9 cellular contexts compared by ENCODE assay signal in the genomic region with DNA sequence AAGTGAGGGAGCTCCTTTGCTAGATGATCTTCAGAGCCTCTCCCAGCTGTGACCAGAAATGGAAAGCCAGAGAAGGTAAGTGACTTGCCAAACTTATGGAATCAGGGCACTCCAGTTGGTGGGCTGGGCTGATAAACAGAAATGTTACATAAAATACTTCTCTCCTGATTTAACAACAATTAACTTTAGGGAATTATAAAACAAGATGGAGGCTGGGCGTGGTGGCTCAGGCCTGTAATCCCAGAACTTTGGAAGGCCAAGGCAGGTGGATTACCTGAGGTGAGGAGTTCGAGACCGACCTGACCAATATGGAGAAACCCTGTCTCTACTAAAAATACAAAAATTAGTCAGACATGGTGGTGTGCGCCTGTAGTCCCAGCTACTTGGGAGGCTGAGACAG. TPM values are rescaled to one million over a fixed set of nuclear protein-coding genes. Genes with fewer than 3 reads are reported as not detected.
DNase-seq lines count a peak whose midpoint lies in the region; ATAC-seq and TF ChIP-seq lines count a peak whose summit lies in the region.
"Had no signal": no experiment of that assay in that cellular context is flagged by ENCODE, and none has a peak within 500 bp of the region (broad histone marks: within the 10 kb centered on the region; RNA-seq: fewer than 3 reads in every experiment).

No MANE protein-coding gene starts in this region.

- intact Hi-C loops in CD4-positive, alpha-beta T cell (cut with DNase I, micrococcal nuclease), result loop anchor here (2.0 to 10.0 kb wide), 6 partner anchors 18 to 1488 kb away; a partner anchor contains a TSS

- no peak overlapping the region for H2AFZ ChIP-seq in neural cell (ENCODE audit: low read depth, low read length)

- H3K9me3 ChIP-seq in CD4-positive, alpha-beta T cell (ENCODE audit: control insufficient read depth, low read length), result no peaks in the 10 kb centered on the region
- H3K9me3 ChIP-seq in neural cell (ENCODE audit: low read length), result no peaks in the 10 kb centered on the region

- peaks cover 51% of the 10 kb centered on the region for H3K4me1 Mint-ChIP-seq in CD4-positive, alpha-beta T cell (ENCODE audit: low read depth)
- H3K4me1 Mint-ChIP-seq in brain, result peaks cover 51% of the 10 kb centered on the region

- H3K4me3 Mint-ChIP-seq in CD4-positive, alpha-beta T cell, result peak overlapping the region; percentile 100
- H3K4me3 Mint-ChIP-seq in brain, result peak overlapping the region; percentile 92 to 100 (median 99)

- H3K27ac ChIP-seq in CD4-positive, alpha-beta T cell (ENCODE audit: low read depth, low read length), result no peak overlapping the region
- no peak overlapping the region for H3K27ac ChIP-seq in neural cell (ENCODE audit: low read length)

- no peaks in the 10 kb centered on the region for H3K27me3 ChIP-seq in CD4-positive, alpha-beta T cell (ENCODE audit: control insufficient read depth, insufficient read depth, low read length)
- H3K27me3 ChIP-seq in neural cell (ENCODE audit: insufficient read depth, low read depth, low read length), result no peaks in the 10 kb centered on the region

- no peak overlapping the region for H3K9ac ChIP-seq in neural cell (ENCODE audit: low read length)

- peak overlapping the region; percentile 91 for H3K4me3 ChIP-seq in Jurkat, Clone E6-1 (ENCODE audit: low read length)
- peak overlapping the region; percentile 88 for H3K4me3 ChIP-seq in neural cell (ENCODE audit: low read length)

- no peak for ATAC-seq in CD4-positive, alpha-beta T cell (ENCODE audit: poor library complexity)
- ATAC-seq in GM21786 (IDR thresholded peaks at IDR 0.05; ENCODE audit: unreplicated experiment), result no peak

- H3K36me3 Mint-ChIP-seq in CD4-positive, alpha-beta T cell (ENCODE audit: low read depth), result peaks cover 50% of the 10 kb centered on the region
- H3K36me3 Mint-ChIP-seq in brain, result peaks cover 36% of the 10 kb centered on the region

- no peaks in the 10 kb centered on the region for H3K9me3 Mint-ChIP-seq in CD4-positive, alpha-beta T cell
- H3K9me3 Mint-ChIP-seq in brain, result no peaks in the 10 kb centered on the region

- TF ChIP-seq CTCF in CD4-positive, alpha-beta T cell (IDR thresholded peaks at IDR 0.05), result no peak
- TF ChIP-seq CTCF in brain (conservative IDR thresholded peaks at IDR 0.05), result no peak
- TF ChIP-seq CTCF in neural cell (IDR thresholded peaks at IDR 0.05; ENCODE audit: poor library complexity, severe bottlenecking), result no peak

- peaks cover 6% of the 10 kb centered on the region for H3K27me3 Mint-ChIP-seq in CD4-positive, alpha-beta T cell
- peaks cover 5% of the 10 kb centered on the region for H3K27me3 Mint-ChIP-seq in brain

- CTCF ChIA-PET in CD4-positive, alpha-beta T cell (lab: Charles Lee), result interaction anchor here (1.0 kb wide), 1 partner anchor 10 kb away, joined by 3 read pairs; no protein-coding TSS in a partner anchor

- DNase-seq in CD4-positive, alpha-beta T cell, result no peak
- no peak for DNase-seq in Jurkat, Clone E6-1 (ENCODE audit: low read depth, low spot score)
- no peak for DNase-seq in activated CD8-positive, alpha-beta memory T cell treated with anti-CD3 and anti-CD28 coated beads, Interleukin-2, amount 50 U/mL, for 48 hours
- no peak for DNase-seq in stimulated activated CD4-positive, alpha-beta T cell treated with anti-CD3 and anti-CD28 coated beads, Interleukin-2, amount 100 ng/mL, for 24 hours
- no peak for DNase-seq in stimulated activated naive CD4-positive, alpha-beta T cell (lab: John Stamatoyannopoulos, UW)
- DNase-seq: stimulated activated CD4-positive, alpha-beta T cell treated with anti-CD3 and anti-CD28 coated beads, Interleukin-1b, Interleukin-23, amount 100 ng/mL, for 48 hours had no signal

- no peaks in the 10 kb centered on the region for H3F3A ChIP-seq in neural cell (ENCODE audit: insufficient read depth, low read length, poor library complexity, severe bottlenecking)

- no peaks in the 10 kb centered on the region for H3K9me2 ChIP-seq in neural cell (ENCODE audit: insufficient read depth, low read length)

- peaks cover 3% of the 10 kb centered on the region for H3K36me3 ChIP-seq in neural cell (ENCODE audit: insufficient read depth, low read length)

- POLR2A ChIA-PET in CD4-positive, alpha-beta T cell (lab: Charles Lee), result interaction anchor here (1.5 to 2.9 kb wide), 4 partner anchors 10 to 957 kb away, joined by 8 to 16 read pairs (median 16); a partner anchor contains a TSS

- TF ChIP-seq RAD21 in neural cell (conservative IDR thresholded peaks at IDR 0.05), result no peak

- no peak for TF ChIP-seq EP300 in neural cell (conservative IDR thresholded peaks at IDR 0.05; ENCODE audit: poor library complexity, severe bottlenecking)

- H4K20me1 ChIP-seq in neural cell (ENCODE audit: insufficient read depth), result no peaks in the 10 kb centered on the region

- H3K27ac Mint-ChIP-seq in CD4-positive, alpha-beta T cell, result peak overlapping the region; percentile 98
- H3K27ac Mint-ChIP-seq in brain, result peak overlapping the region; percentile 96 to 99 (median 98)

- H3K4me2 ChIP-seq in neural cell (ENCODE audit: low read length), result no peak overlapping the region

- peaks cover 26% of the 10 kb centered on the region for H3K79me2 ChIP-seq in neural cell (replicated peaks; ENCODE audit: insufficient read depth, low read length)

TF ChIP-seq in neural cell, 6 proteins besides CTCF, POLR2A, EP300 and RAD21:
- TF ChIP-seq, protein P1, sequence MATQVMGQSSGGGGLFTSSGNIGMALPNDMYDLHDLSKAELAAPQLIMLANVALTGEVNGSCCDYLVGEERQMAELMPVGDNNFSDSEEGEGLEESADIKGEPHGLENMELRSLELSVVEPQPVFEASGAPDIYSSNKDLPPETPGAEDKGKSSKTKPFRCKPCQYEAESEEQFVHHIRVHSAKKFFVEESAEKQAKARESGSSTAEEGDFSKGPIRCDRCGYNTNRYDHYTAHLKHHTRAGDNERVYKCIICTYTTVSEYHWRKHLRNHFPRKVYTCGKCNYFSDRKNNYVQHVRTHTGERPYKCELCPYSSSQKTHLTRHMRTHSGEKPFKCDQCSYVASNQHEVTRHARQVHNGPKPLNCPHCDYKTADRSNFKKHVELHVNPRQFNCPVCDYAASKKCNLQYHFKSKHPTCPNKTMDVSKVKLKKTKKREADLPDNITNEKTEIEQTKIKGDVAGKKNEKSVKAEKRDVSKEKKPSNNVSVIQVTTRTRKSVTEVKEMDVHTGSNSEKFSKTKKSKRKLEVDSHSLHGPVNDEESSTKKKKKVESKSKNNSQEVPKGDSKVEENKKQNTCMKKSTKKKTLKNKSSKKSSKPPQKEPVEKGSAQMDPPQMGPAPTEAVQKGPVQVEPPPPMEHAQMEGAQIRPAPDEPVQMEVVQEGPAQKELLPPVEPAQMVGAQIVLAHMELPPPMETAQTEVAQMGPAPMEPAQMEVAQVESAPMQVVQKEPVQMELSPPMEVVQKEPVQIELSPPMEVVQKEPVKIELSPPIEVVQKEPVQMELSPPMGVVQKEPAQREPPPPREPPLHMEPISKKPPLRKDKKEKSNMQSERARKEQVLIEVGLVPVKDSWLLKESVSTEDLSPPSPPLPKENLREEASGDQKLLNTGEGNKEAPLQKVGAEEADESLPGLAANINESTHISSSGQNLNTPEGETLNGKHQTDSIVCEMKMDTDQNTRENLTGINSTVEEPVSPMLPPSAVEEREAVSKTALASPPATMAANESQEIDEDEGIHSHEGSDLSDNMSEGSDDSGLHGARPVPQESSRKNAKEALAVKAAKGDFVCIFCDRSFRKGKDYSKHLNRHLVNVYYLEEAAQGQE (IDR thresholded peaks at IDR 0.05; ENCODE audit: borderline replicate concordance), result no peak
- no peak for TF ChIP-seq POLR2AphosphoS5 (IDR thresholded peaks at IDR 0.05)
- TF ChIP-seq EZH2 (IDR thresholded peaks at IDR 0.05; ENCODE audit: borderline replicate concordance, insufficient read depth, low read length, poor library complexity, severe bottlenecking), result no peak
- TF ChIP-seq SMC3 (conservative IDR thresholded peaks at IDR 0.05; ENCODE audit: poor library complexity), result no peak
- TF ChIP-seq TAF1 (IDR thresholded peaks at IDR 0.05; ENCODE audit: low read depth), result no peak
- no peak for TF ChIP-seq MXI1 (conservative IDR thresholded peaks at IDR 0.05; ENCODE audit: poor library complexity, severe bottlenecking)

RNA-seq across cellular contexts. Expression of a gene that starts 0.9 kb away (rescaled TPM):
- total RNA-seq in CD4-positive, alpha-beta T cell, result 10 to 100 TPM; 97.2 to 98.0 TPM
- 70.3 TPM for polyA plus RNA-seq in Jurkat, Clone E6-1 (2012; ENCODE audit: insufficient read depth, insufficient read length)
- 34.8 TPM for polyA plus RNA-seq in brain (ENCODE audit: insufficient read depth, low read depth, low replicate concordance)
- polyA plus RNA-seq in neural cell, result 37.9 and 50.4 TPM in 2 replicates
- polyA minus RNA-seq in neural cell, result 25.0 and 25.3 TPM in 2 replicates
